1 cellular context compared by ENCODE assay signal in the genomic region with DNA sequence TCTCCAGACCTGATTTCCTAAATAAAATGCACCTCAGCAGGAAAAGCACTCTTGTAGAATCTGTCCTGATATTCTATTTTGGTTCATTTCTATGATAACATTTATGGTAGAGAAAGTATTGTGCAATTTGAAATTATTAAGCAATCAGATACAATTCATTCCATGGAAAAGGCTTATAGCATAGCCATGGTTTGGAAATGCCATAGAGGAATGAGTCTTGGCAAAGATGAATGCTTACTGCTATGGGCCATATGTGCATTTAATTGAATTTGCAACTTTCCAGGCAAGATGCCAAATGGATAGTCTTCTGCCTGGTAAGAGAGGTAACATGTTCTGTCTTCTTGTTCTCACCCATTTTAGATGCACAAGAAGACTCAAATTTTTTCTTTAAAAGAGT.
TF ChIP-seq lines count a peak whose summit lies in the region.

No MANE protein-coding gene starts in this region.

TF ChIP-seq in H1, 55 proteins besides CTCF, POLR2A, EP300 and RAD21 (continued from another document):
- TF ChIP-seq CTBP2 (IDR thresholded peaks at IDR 0.05; ENCODE audit: borderline replicate concordance, insufficient read depth, insufficient read length, low read length) (no peak), CREB1 (IDR thresholded peaks at IDR 0.05) (no peak), RFX5 (IDR thresholded peaks at IDR 0.05; ENCODE audit: borderline replicate concordance, low read depth, low read length) (no peak), SRF (IDR thresholded peaks at IDR 0.05; ENCODE audit: low read depth, low read length) (no peak), GABPA (IDR thresholded peaks at IDR 0.05; ENCODE audit: borderline replicate concordance, insufficient read depth, low read length) (no peak), KDM1A (IDR thresholded peaks at IDR 0.05; ENCODE audit: borderline replicate concordance, low read length) (no peak), ZNF274 (IDR thresholded peaks at IDR 0.05; ENCODE audit: borderline replicate concordance, extremely low read depth, low read length) (no peak), CBX8 (IDR thresholded peaks at IDR 0.05; ENCODE audit: borderline replicate concordance, low read depth, low read length) (no peak), GTF2F1 (IDR thresholded peaks at IDR 0.05; ENCODE audit: borderline replicate concordance, low read depth, low read length) (no peak), ASH2L (IDR thresholded peaks at IDR 0.05; ENCODE audit: low read length) (no peak)
- TF ChIP-seq, protein P1, sequence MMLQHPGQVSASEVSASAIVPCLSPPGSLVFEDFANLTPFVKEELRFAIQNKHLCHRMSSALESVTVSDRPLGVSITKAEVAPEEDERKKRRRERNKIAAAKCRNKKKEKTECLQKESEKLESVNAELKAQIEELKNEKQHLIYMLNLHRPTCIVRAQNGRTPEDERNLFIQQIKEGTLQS (IDR thresholded peaks at IDR 0.05; ENCODE audit: insufficient read depth, low read depth, low read length): no peak
TF ChIP-seq in H1: peak in this region for 0.
